In genomic region chr1:48673725-48674124, GRCh38 we compare ENCODE assay signal across 10 cellular contexts.
A peak's percentile ranks its signal among the peaks of the same experiment; 100 is the strongest.
DNase-seq lines count a peak whose midpoint lies in the region; ATAC-seq and TF ChIP-seq lines count a peak whose summit lies in the region.
"Had no signal": no experiment of that assay in that cellular context is flagged by ENCODE, and none has a peak within 500 bp of the region (broad histone marks: within the 10 kb centered on the region; RNA-seq: fewer than 3 reads in every experiment).

No MANE protein-coding gene starts in this region.

- CTCF ChIA-PET in PC-9 (lab: Charles Lee): no interaction called here

- H3K36me3 ChIP-seq in PC-9 (ENCODE audit: low read depth): no peaks in the 10 kb centered on the region
- H3K36me3 ChIP-seq: neutrophil had no signal

- H3F3A ChIP-seq in PC-9 (ENCODE audit: insufficient read depth, low read depth): no peaks in the 10 kb centered on the region

- 0 out of 2 replicates have a peak, but pooled peaks have one; percentile 20 for TF ChIP-seq CTCF in PC-9 (conservative IDR thresholded peaks at IDR 0.05)

- H2AFZ ChIP-seq in PC-9: no peak overlapping the region

- H3K27ac ChIP-seq in PC-9: no peak overlapping the region
- H3K27ac ChIP-seq: neutrophil had no signal

- BruUV-seq in PC-9 (replicated peaks; lab: Mats Ljungman, UMichigan): no TSS peak

- no peaks in the 10 kb centered on the region for H3K4me1 ChIP-seq in PC-9 (replicated peaks; ENCODE audit: insufficient read depth)

- H3K27me3 ChIP-seq in PC-9 (ENCODE audit: insufficient read depth, low read depth): peaks cover 14% of the 10 kb centered on the region
- H3K27me3 ChIP-seq: neutrophil had no signal

- POLR2A ChIA-PET in PC-9 (lab: Charles Lee; ENCODE audit: unreplicated experiment): no interaction called here

- no peaks in the 10 kb centered on the region for H4K20me1 ChIP-seq in PC-9 (ENCODE audit: insufficient read depth)

- H3K4me3 ChIP-seq in PC-9: no peak overlapping the region

- H3K4me2 ChIP-seq in PC-9: no peak overlapping the region

- intact Hi-C loops in PC-9 (cut with micrococcal nuclease; ENCODE audit: unreplicated experiment): no loop called here

- no peaks in the 10 kb centered on the region for H3K9me3 ChIP-seq in PC-9 (ENCODE audit: insufficient read depth, low read depth)
- H3K9me3 ChIP-seq: neutrophil had no signal

- H3K79me2 ChIP-seq in PC-9 (ENCODE audit: low read depth): no peaks in the 10 kb centered on the region

- H3K9me2 ChIP-seq in PC-9 (ENCODE audit: insufficient read depth): no peaks in the 10 kb centered on the region

- ATAC-seq in HG03097 (IDR thresholded peaks at IDR 0.05; ENCODE audit: low FRiP score, unreplicated experiment) (no peak), HG02623 (IDR thresholded peaks at IDR 0.05; ENCODE audit: unreplicated experiment) (no peak)

- peak; percentile 74 for DNase-seq in ELF-1 (ENCODE audit: low read depth, low spot score)
- DNase-seq in HT-29 (ENCODE audit: low spot score): peak; percentile 19
- no peak for DNase-seq in PC-9
- peak; percentile 77 for DNase-seq in islet precursor cell
- DNase-seq in NCI-H2081 treated with DMSO at 0.1 percent for 48 hours (lab: John Stamatoyannopoulos, UW): no peak
- DNase-seq: EL, NCI-H1092 had no signal

Comparison
In these comparisons a context has a peak if more than half of its experiments do, and no peak if none do; other contexts are left out.
1. DNase-seq: peak in ELF-1 (single experiment), HT-29 (single experiment) and islet precursor cell (single experiment); none in PC-9 (0 of 2) and NCI-H2081 treated with DMSO at 0.1 percent for 48 hours (single experiment).